Comparison of ENCODE assay signal across 18 cellular contexts in the genomic region with DNA sequence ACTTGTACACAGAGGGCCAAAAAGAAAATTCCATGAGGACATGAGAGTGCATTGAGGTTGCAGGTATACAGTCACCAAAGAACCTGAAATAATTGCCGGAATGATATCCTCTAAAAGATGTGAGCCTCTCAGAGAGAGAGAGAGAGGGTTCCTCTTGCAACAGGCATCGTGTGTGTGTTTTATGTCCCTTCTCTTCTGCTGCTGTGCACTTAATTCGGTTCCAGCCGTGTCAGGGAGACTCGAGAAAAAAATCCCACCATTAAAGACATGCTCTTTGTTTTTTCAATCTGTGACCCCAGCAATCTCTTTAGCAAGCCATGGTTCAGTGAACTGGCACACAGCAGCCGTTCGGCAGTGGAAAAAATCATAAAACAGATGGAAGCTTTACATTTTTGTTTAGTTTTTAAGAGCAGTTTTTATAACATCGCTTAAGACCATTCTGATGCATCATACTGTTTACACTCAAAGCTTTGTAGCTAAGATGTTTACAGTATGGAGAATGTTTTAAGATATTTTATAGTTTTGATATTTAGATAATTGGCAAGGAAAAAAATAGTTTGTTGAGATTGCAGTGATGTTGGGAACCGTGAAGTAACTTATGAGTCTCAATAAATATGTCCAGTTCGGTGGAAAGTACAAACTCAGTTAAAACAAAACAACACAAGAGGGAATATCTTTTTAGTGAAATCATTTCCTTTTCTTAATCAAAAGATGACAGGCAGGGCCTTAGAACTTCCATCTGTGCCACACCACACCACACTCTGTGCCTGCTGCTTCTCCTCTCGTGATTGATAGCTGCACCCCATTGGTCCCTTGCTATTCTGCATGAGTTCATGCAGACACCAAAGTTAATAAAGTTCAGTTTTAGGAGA. TPM values are rescaled to one million over a fixed set of nuclear protein-coding genes. Genes with fewer than 3 reads are reported as not detected.
DNase-seq lines count a peak whose midpoint lies in the region; ATAC-seq and TF ChIP-seq lines count a peak whose summit lies in the region.
"Had no signal": no experiment of that assay in that cellular context is flagged by ENCODE, and none has a peak within 500 bp of the region (broad histone marks: within the 10 kb centered on the region; RNA-seq: fewer than 3 reads in every experiment).

No MANE protein-coding gene starts in this region.

- DNase-seq in GM03348 (ENCODE audit: low spot score) = peak; percentile 34
- peak in 1 of 2 experiments; percentile 55 for DNase-seq in SJSA1 (ENCODE audit: low read depth in 1 of 2, low spot score in 2 of 2)
- DNase-seq in mesenteric fat pad (ENCODE audit: low spot score) = peak; percentile 11
- DNase-seq in type B pancreatic cell (ENCODE audit: extremely low spot score, unreplicated experiment) = no peak
- DNase-seq in left lung = no peak
- DNase-seq in NCI-H2029 treated with DMSO at 0.1 percent for 48 hours (lab: John Stamatoyannopoulos, UW) = no peak
- DNase-seq in NCI-H510A treated with DMSO at 0.1 percent for 48 hours (lab: John Stamatoyannopoulos, UW) = no peak
- DNase-seq: activated naive CD8-positive, alpha-beta T cell treated with anti-CD3 and anti-CD28 coated beads for 36 hours; body of pancreas; colonic mucosa; foreskin keratinocyte; HCEC 1CT; NCI-H1417 treated with DMSO at 0.1 percent for 48 hours; nephron progenitor cell had no signal

- no peaks in the 10 kb centered on the region for H3K9me3 Mint-ChIP-seq in type B pancreatic cell
- H3K9me3 Mint-ChIP-seq: activated naive CD8-positive, alpha-beta T cell treated with anti-CD3 and anti-CD28 coated beads for 36 hours; activated T-helper 1 cell treated with anti-CD3 and anti-CD28 coated beads, Interleukin-12 subunit alpha, Interleukin-12 subunit beta, Interleukin-2, Interleukin-4 antibody, amounts not matched to agents 30 ng/mL and 10 ng/mL and 1 ng/mL, durations not matched to agents 14 hours and 24 hours and 36 hours; nephron progenitor cell had no signal

- intact Hi-C loops in left lung (cut with DNase I) = no loop called here

- H3K4me3 ChIP-seq in SJSA1 (no peak overlapping the region), left lung (no peak overlapping the region)
- H3K4me3 ChIP-seq: body of pancreas, colonic mucosa had no signal

- no peak for TF ChIP-seq CTCF in type B pancreatic cell (conservative IDR thresholded peaks at IDR 0.05)
- no peak for TF ChIP-seq CTCF in left lung (IDR thresholded peaks at IDR 0.05)

- ATAC-seq in left lung = no peak
- ATAC-seq: body of pancreas, foreskin keratinocyte, HepG2 had no signal

- H3K36me3 ChIP-seq in SJSA1 (no peaks in the 10 kb centered on the region), left lung (no peaks in the 10 kb centered on the region)
- H3K36me3 ChIP-seq: colonic mucosa had no signal

- H3K27ac Mint-ChIP-seq in type B pancreatic cell = no peak overlapping the region
- H3K27ac Mint-ChIP-seq: activated naive CD8-positive, alpha-beta T cell treated with anti-CD3 and anti-CD28 coated beads for 36 hours; activated T-helper 1 cell treated with anti-CD3 and anti-CD28 coated beads, Interleukin-12 subunit alpha, Interleukin-12 subunit beta, Interleukin-2, Interleukin-4 antibody, amounts not matched to agents 30 ng/mL and 10 ng/mL and 1 ng/mL, durations not matched to agents 14 hours and 24 hours and 36 hours; memory B cell; nephron progenitor cell had no signal

- peaks cover 33% of the 10 kb centered on the region for H3K4me1 ChIP-seq in SJSA1 (replicated peaks)
- H3K4me1 ChIP-seq in left lung = no peaks in the 10 kb centered on the region
- H3K4me1 ChIP-seq: body of pancreas, colonic mucosa, foreskin keratinocyte had no signal

- H3K36me3 Mint-ChIP-seq in type B pancreatic cell = no peaks in the 10 kb centered on the region
- H3K36me3 Mint-ChIP-seq: activated naive CD8-positive, alpha-beta T cell treated with anti-CD3 and anti-CD28 coated beads for 36 hours; memory B cell had no signal

- H3K27me3 Mint-ChIP-seq in type B pancreatic cell = no peaks in the 10 kb centered on the region
- H3K27me3 Mint-ChIP-seq: activated naive CD8-positive, alpha-beta T cell treated with anti-CD3 and anti-CD28 coated beads for 36 hours; memory B cell had no signal

- H3K9me3 ChIP-seq in SJSA1 (replicated peaks) (no peaks in the 10 kb centered on the region), left lung (no peaks in the 10 kb centered on the region)
- H3K9me3 ChIP-seq: body of pancreas, colonic mucosa had no signal

- H3K27me3 ChIP-seq in SJSA1 (replicated peaks) = no peaks in the 10 kb centered on the region
- H3K27me3 ChIP-seq in left lung = peaks cover 0 to 7% of the 10 kb centered on the region in 2 donors
- H3K27me3 ChIP-seq: body of pancreas, colonic mucosa, foreskin keratinocyte had no signal

- peak overlapping the region; percentile 62 for H3K27ac ChIP-seq in SJSA1
- no peak overlapping the region for H3K27ac ChIP-seq in left lung
- H3K27ac ChIP-seq: body of pancreas, colonic mucosa, foreskin keratinocyte had no signal

- peak overlapping the region; percentile 21 for H3K4me3 Mint-ChIP-seq in type B pancreatic cell
- H3K4me3 Mint-ChIP-seq: activated naive CD8-positive, alpha-beta T cell treated with anti-CD3 and anti-CD28 coated beads for 36 hours; activated T-helper 1 cell treated with anti-CD3 and anti-CD28 coated beads, Interleukin-12 subunit alpha, Interleukin-12 subunit beta, Interleukin-2, Interleukin-4 antibody, amounts not matched to agents 30 ng/mL and 10 ng/mL and 1 ng/mL, durations not matched to agents 14 hours and 24 hours and 36 hours; memory B cell; nephron progenitor cell had no signal

- H3K4me1 Mint-ChIP-seq in type B pancreatic cell (ENCODE audit: unreplicated experiment) = peaks cover 13% of the 10 kb centered on the region
- H3K4me1 Mint-ChIP-seq: activated naive CD8-positive, alpha-beta T cell treated with anti-CD3 and anti-CD28 coated beads for 36 hours; memory B cell had no signal

RNA-seq across cellular contexts. Expression of gene ZNF536, which starts 31.2 kb away (rescaled TPM):
- 0.63 and 0.79 TPM in 2 replicates for total RNA-seq in SJSA1 (2014; rRNA removed; shearing (Covaris generic))
- not detected for total RNA-seq in mesenteric fat pad
- total RNA-seq in type B pancreatic cell (ENCODE audit: low replicate concordance) = 0.57 and 9.2 TPM in 2 replicates
- total RNA-seq in left lung = under 1 TPM; 0.50 to 0.89 TPM
- total RNA-seq: activated naive CD8-positive, alpha-beta T cell treated with anti-CD3 and anti-CD28 coated beads for 36 hours; activated T-helper 1 cell treated with anti-CD3 and anti-CD28 coated beads, Interleukin-12 subunit alpha, Interleukin-12 subunit beta, Interleukin-2, Interleukin-4 antibody, amounts not matched to agents 30 ng/mL and 10 ng/mL and 1 ng/mL, durations not matched to agents 14 hours and 24 hours and 36 hours; body of pancreas; endothelial cell of umbilical vein; foreskin keratinocyte; HepG2 had no signal

Comparison
In these comparisons a context has a peak if more than half of its experiments do, and no peak if none do; other contexts are left out.
1. DNase-seq: peak in GM03348 (single experiment) and mesenteric fat pad (single experiment); none in type B pancreatic cell (single experiment), left lung (0 of 2), NCI-H2029 treated with DMSO at 0.1 percent for 48 hours (single experiment) and NCI-H510A treated with DMSO at 0.1 percent for 48 hours (single experiment).